13 cellular contexts compared by ENCODE assay signal in the genomic region with DNA sequence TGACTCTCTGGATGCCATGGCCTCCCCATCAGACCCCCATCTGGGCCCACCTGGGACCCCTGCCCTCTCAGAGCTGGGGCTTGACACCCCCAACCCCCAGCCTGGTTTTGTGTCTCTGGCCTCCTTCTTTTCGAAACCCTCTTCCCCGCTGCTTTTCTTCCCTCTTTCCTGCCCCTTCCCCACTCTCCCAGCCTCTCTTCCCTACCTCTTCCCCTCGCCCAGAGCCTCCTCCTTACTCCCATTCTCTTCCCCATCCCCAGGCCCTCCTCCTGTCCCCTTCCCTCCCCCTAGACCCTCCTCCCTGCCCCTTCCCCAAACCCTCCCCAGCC. TPM values are rescaled to one million over a fixed set of nuclear protein-coding genes. Genes with fewer than 3 reads are reported as not detected.
DNase-seq lines count a peak whose midpoint lies in the region; ATAC-seq and TF ChIP-seq lines count a peak whose summit lies in the region.
"Had no signal": no experiment of that assay in that cellular context is flagged by ENCODE, and none has a peak within 500 bp of the region (broad histone marks: within the 10 kb centered on the region; RNA-seq: fewer than 3 reads in every experiment).

No MANE protein-coding gene starts in this region.

- peaks cover 14% of the 10 kb centered on the region for H3F3A ChIP-seq in OCI-LY1 (ENCODE audit: insufficient read depth, low read length)

- no peaks in the 10 kb centered on the region for H3K9me3 Mint-ChIP-seq in T-helper 1 cell treated with Interleukin-12 subunit alpha and Interleukin-12 subunit beta and Interleukin-4 antibody, amounts not matched to agents 30 μg/mL and 1 μg/mL, for 36 hours
- peaks cover 30% of the 10 kb centered on the region for H3K9me3 Mint-ChIP-seq in nephron progenitor cell

- H4K20me1 ChIP-seq in OCI-LY1 (ENCODE audit: insufficient read depth, low read length): no peaks in the 10 kb centered on the region

- no peaks in the 10 kb centered on the region for H3K9me2 ChIP-seq in OCI-LY1 (ENCODE audit: low read depth, low read length)

- peaks cover 58% of the 10 kb centered on the region for H3K36me3 ChIP-seq in OCI-LY1 (ENCODE audit: insufficient read depth, low read length)
- H3K36me3 ChIP-seq in effector memory CD4-positive, alpha-beta T cell (ENCODE audit: control insufficient read depth, insufficient read depth, low read length): no peaks in the 10 kb centered on the region

- H3K9me3 ChIP-seq in OCI-LY1 (ENCODE audit: low read length): no peaks in the 10 kb centered on the region
- H3K9me3 ChIP-seq in effector memory CD4-positive, alpha-beta T cell (ENCODE audit: control insufficient read depth, low read length): no peaks in the 10 kb centered on the region

- H2AFZ ChIP-seq in OCI-LY1 (ENCODE audit: low read length): no peak overlapping the region

- no peaks in the 10 kb centered on the region for H3K27me3 ChIP-seq in OCI-LY1 (ENCODE audit: insufficient read depth, low read length)
- peaks cover 19% of the 10 kb centered on the region for H3K27me3 ChIP-seq in effector memory CD4-positive, alpha-beta T cell (replicated peaks; ENCODE audit: control insufficient read depth, insufficient read depth, low read length, poor library complexity, severe bottlenecking)

- peak overlapping the region; percentile 95 for H3K4me2 ChIP-seq in OCI-LY1 (ENCODE audit: low read length)

- peak overlapping the region; percentile 100 for H3K4me3 ChIP-seq in OCI-LY1 (ENCODE audit: low read depth, low read length, poor library complexity, severe bottlenecking)
- H3K4me3 ChIP-seq in effector memory CD4-positive, alpha-beta T cell (ENCODE audit: insufficient read depth, low read depth, low read length, poor library complexity, severe bottlenecking): peak overlapping the region; percentile 25
- H3K4me3 ChIP-seq: left ventricle myocardium inferior had no signal

- H3K36me3 Mint-ChIP-seq in T-helper 1 cell treated with Interleukin-12 subunit alpha and Interleukin-12 subunit beta and Interleukin-4 antibody, amounts not matched to agents 30 μg/mL and 1 μg/mL, for 36 hours (ENCODE audit: low read depth): peaks cover 14% of the 10 kb centered on the region
- H3K36me3 Mint-ChIP-seq in nephron progenitor cell (ENCODE audit: low read depth): no peaks in the 10 kb centered on the region

- H3K27ac ChIP-seq in OCI-LY1 (ENCODE audit: low read depth, low read length, poor library complexity, severe bottlenecking): peak overlapping the region; percentile 98
- no peak overlapping the region for H3K27ac ChIP-seq in effector memory CD4-positive, alpha-beta T cell (ENCODE audit: insufficient read depth, low read length, poor library complexity, severe bottlenecking)
- H3K27ac ChIP-seq: left ventricle myocardium inferior had no signal

- peak overlapping the region; percentile 73 for H3K4me3 Mint-ChIP-seq in T-helper 1 cell treated with Interleukin-12 subunit alpha and Interleukin-12 subunit beta and Interleukin-4 antibody, amounts not matched to agents 30 μg/mL and 1 μg/mL, for 36 hours
- H3K4me3 Mint-ChIP-seq in nephron progenitor cell: peak overlapping the region; percentile 72

- no peak for DNase-seq in T-helper 1 cell
- DNase-seq in effector memory CD4-positive, alpha-beta T cell: no peak
- DNase-seq in nephron progenitor cell: no peak
- DNase-seq in dermis blood vessel endothelial cell: no peak
- no peak for DNase-seq in DMS79 (lab: John Stamatoyannopoulos, UW)
- DNase-seq: left ventricle myocardium inferior, SIG-M5, trophoblast cell had no signal

- peaks cover 63% of the 10 kb centered on the region for H3K4me1 ChIP-seq in OCI-LY1 (ENCODE audit: insufficient read depth, low read length, severe bottlenecking)
- peaks cover 28% of the 10 kb centered on the region for H3K4me1 ChIP-seq in effector memory CD4-positive, alpha-beta T cell (ENCODE audit: control insufficient read depth, insufficient read depth, low read length, poor library complexity, severe bottlenecking)

- H3K9ac ChIP-seq in OCI-LY1 (ENCODE audit: low read length): peak overlapping the region; percentile 99

- H3K27me3 Mint-ChIP-seq in T-helper 1 cell treated with Interleukin-12 subunit alpha and Interleukin-12 subunit beta and Interleukin-4 antibody, amounts not matched to agents 30 μg/mL and 1 μg/mL, for 36 hours (ENCODE audit: low read depth): peaks cover 31% of the 10 kb centered on the region
- peaks cover 89% of the 10 kb centered on the region for H3K27me3 Mint-ChIP-seq in nephron progenitor cell (ENCODE audit: low read depth, poor library complexity)

- TF ChIP-seq CTCF in OCI-LY1 (IDR thresholded peaks at IDR 0.05; ENCODE audit: low read length): no peak
- no peak for TF ChIP-seq CTCF in nephron progenitor cell (IDR thresholded peaks at IDR 0.05)

- no peak for ATAC-seq in GM21737 (IDR thresholded peaks at IDR 0.05; ENCODE audit: unreplicated experiment)

- H3K4me1 Mint-ChIP-seq in T-helper 1 cell treated with Interleukin-12 subunit alpha and Interleukin-12 subunit beta and Interleukin-4 antibody, amounts not matched to agents 30 μg/mL and 1 μg/mL, for 36 hours (ENCODE audit: low read depth): peaks cover 47% of the 10 kb centered on the region
- peaks cover 43% of the 10 kb centered on the region for H3K4me1 Mint-ChIP-seq in nephron progenitor cell

- H3K27ac Mint-ChIP-seq in T-helper 1 cell treated with Interleukin-12 subunit alpha and Interleukin-12 subunit beta and Interleukin-4 antibody, amounts not matched to agents 30 μg/mL and 1 μg/mL, for 36 hours: peak overlapping the region; percentile 55
- no peak overlapping the region for H3K27ac Mint-ChIP-seq in nephron progenitor cell

- peaks cover 20% of the 10 kb centered on the region for H3K79me2 ChIP-seq in OCI-LY1 (ENCODE audit: insufficient read depth, low read length)

RNA-seq across cellular contexts. Expression of a gene that starts 2.1 kb away (rescaled TPM):
- total RNA-seq in dermis blood vessel endothelial cell: 0.34 and 0.60 TPM in 2 replicates
- total RNA-seq: A172 had no signal

RNA-seq across cellular contexts. Expression of a gene that starts 30.9 kb away (rescaled TPM):
- total RNA-seq in dermis blood vessel endothelial cell: not detected in 2 replicates
- total RNA-seq: bronchial epithelial cell had no signal

RNA-seq across cellular contexts. Expression of a gene that starts 51.4 kb away (rescaled TPM):
- not detected in 2 replicates for total RNA-seq in dermis blood vessel endothelial cell
- total RNA-seq: A172 had no signal

RNA-seq across cellular contexts. Expression of a gene that starts 58.0 kb away (rescaled TPM):
- total RNA-seq in dermis blood vessel endothelial cell: 0.14 TPM in 1 of 2 replicates, not detected in the other
- total RNA-seq: bronchial epithelial cell, left ventricle myocardium inferior had no signal
